ENCODE assay signal across 8 cellular contexts in the genomic region with DNA sequence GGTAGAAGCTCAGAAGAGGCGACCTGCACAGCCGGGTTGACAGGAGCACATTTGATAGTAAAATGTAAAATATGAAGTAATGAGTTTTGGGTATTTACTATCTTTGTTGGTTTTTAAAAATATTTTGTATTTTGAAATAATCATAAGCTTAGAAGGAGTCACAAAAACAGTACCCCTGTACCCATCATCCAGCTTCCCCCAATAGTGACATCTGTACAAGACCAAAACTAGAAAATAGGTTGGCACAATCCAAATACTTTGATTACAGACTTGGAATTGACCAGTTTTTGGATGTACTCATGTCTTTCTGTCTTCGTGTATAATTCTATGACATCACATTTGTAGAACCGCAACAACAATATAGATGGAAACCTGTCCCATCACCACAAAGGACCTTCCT.
"Had no signal": no experiment of that assay in that cellular context is flagged by ENCODE, and none has a peak within 500 bp of the region (broad histone marks: within the 10 kb centered on the region; RNA-seq: fewer than 3 reads in every experiment).

No MANE protein-coding gene starts in this region.

- DNase-seq: GDM1, GF-D8 had no signal

- ATAC-seq: GM12878 had no signal

- H3K4me3 ChIP-seq: GM12878 had no signal

- FAIRE-seq: G401.6, GM12878, GM12891, GM12892, GM18507, GM19239 had no signal
